In genomic region chr7:100627238-100627549, GRCh38 we compare ENCODE assay signal across 11 cellular contexts. TPM values are rescaled to one million over a fixed set of nuclear protein-coding genes. Genes with fewer than 3 reads are reported as not detected.
DNase-seq lines count a peak whose midpoint lies in the region; ATAC-seq and TF ChIP-seq lines count a peak whose summit lies in the region.
"Had no signal": no experiment of that assay in that cellular context is flagged by ENCODE, and none has a peak within 500 bp of the region (broad histone marks: within the 10 kb centered on the region; RNA-seq: fewer than 3 reads in every experiment).

No MANE protein-coding gene starts in this region.

- DNase-seq in left ventricle myocardium superior (no peak), heart right ventricle (no peak), RWPE1 (ENCODE audit: low spot score) (no peak), aorta (no peak), NCI-H774 (lab: John Stamatoyannopoulos, UW) (no peak), gastrocnemius medialis (no peak)

- POLR2A ChIA-PET in RWPE1 (lab: Yijun Ruan, JAX; ENCODE audit: low non-redundant PET) = interaction anchor here (0.6 kb wide), 1 partner anchor 48 kb away, joined by 3 read pairs; no protein-coding TSS in a partner anchor

- H3K4me1 ChIP-seq in heart right ventricle (peaks cover 3 to 12% (median 9%) of the 10 kb centered on the region in 9 donors), iPS-20b (ENCODE audit: insufficient read depth, low read length) (peaks cover 4% of the 10 kb centered on the region; the same call in 1 of the 2 replicates), aorta (ENCODE audit: control insufficient read depth in 1 of 2, insufficient read depth in 2 of 2, low read length in 2 of 2) (no peaks in the 10 kb centered on the region), gastrocnemius medialis (peaks cover 3% of the 10 kb centered on the region in 2 donors)
- H3K4me1 ChIP-seq: parathyroid adenoma had no signal

- TF ChIP-seq CTCF in heart right ventricle (IDR thresholded peaks at IDR 0.05) (no peak), RWPE1 (conservative IDR thresholded peaks at IDR 0.05; ENCODE audit: low read depth) (no peak), gastrocnemius medialis (IDR thresholded peaks at IDR 0.05 in 4 of 5, conservative IDR thresholded peaks at IDR 0.05 in 1 of 5) (no peak)

- ATAC-seq in left ventricle myocardium superior (peak; percentile 4), heart right ventricle (no peak), aorta (ENCODE audit: low FRiP score) (peak; percentile 17), gastrocnemius medialis (no peak), GM18909 (IDR thresholded peaks at IDR 0.05; ENCODE audit: poor library complexity, unreplicated experiment) (no peak)

- H3K9me3 ChIP-seq in heart right ventricle = no peaks in the 10 kb centered on the region
- no peaks in the 10 kb centered on the region for H3K9me3 ChIP-seq in iPS-20b (ENCODE audit: insufficient read depth, low read depth, low read length)
- H3K9me3 ChIP-seq in aorta (ENCODE audit: control insufficient read depth, low read length) = no peaks in the 10 kb centered on the region
- no peaks in the 10 kb centered on the region for H3K9me3 ChIP-seq in gastrocnemius medialis
- H3K9me3 ChIP-seq: upper lobe of left lung had no signal

- TF ChIP-seq POLR2A in gastrocnemius medialis (IDR thresholded peaks at IDR 0.05) = no peak

- H3K4me3 ChIP-seq in heart right ventricle = peak overlapping the region in 1 of 10 donors; percentile 46
- H3K4me3 ChIP-seq in iPS-20b (ENCODE audit: low read length) = peak overlapping the region; percentile 69; the same call in 1 of the 2 replicates
- no peak overlapping the region for H3K4me3 ChIP-seq in aorta (ENCODE audit: low read length in 2 of 2)
- H3K4me3 ChIP-seq in gastrocnemius medialis = peak overlapping the region in 1 of 4 donors; percentile 44

- in situ Hi-C loops in gastrocnemius medialis (cut with MboI; ENCODE audit: low sequenced_read_pairs in 4 of 4) = no loop called here

- H3K27me3 ChIP-seq in heart right ventricle = peaks cover 0 to 15% (median 4%) of the 10 kb centered on the region in 7 donors
- H3K27me3 ChIP-seq in iPS-20b (ENCODE audit: insufficient read depth, low read length) = peaks cover 20% of the 10 kb centered on the region
- H3K27me3 ChIP-seq in aorta (ENCODE audit: control insufficient read depth in 1 of 2, insufficient read depth in 2 of 2, low read length in 1 of 2) = no peaks in the 10 kb centered on the region
- H3K27me3 ChIP-seq in gastrocnemius medialis = peaks cover 10 to 21% (median 16%) of the 10 kb centered on the region in 3 donors
- H3K27me3 ChIP-seq: upper lobe of left lung had no signal

- intact Hi-C loops in left ventricle myocardium superior (cut with micrococcal nuclease) (no loop called here), heart right ventricle (cut with DNase I) (loop anchor here in 1 of 10 donors (5.0 kb wide), 1 partner anchor 45 kb away; the partner anchor contains the start of gene GNB2), aorta (cut with DNase I) (no loop called here), gastrocnemius medialis (cut with DNase I; ENCODE audit: low total_unique reads) (no loop called here)

- H3K27ac ChIP-seq in heart right ventricle (peak overlapping the region in 1 of 10 donors; percentile 79), RWPE1 (peak overlapping the region; percentile 67), iPS-20b (ENCODE audit: low read length) (no peak overlapping the region), aorta (ENCODE audit: low read depth in 1 of 2, low read length in 2 of 2) (no peak overlapping the region), gastrocnemius medialis (no peak overlapping the region)
- H3K27ac ChIP-seq: parathyroid adenoma had no signal

- H3K9ac ChIP-seq in iPS-20b (ENCODE audit: low read depth, low read length) = peak overlapping the region; percentile 45; the same call in 1 of the 2 replicates
- H3K9ac ChIP-seq: parathyroid adenoma had no signal

- CTCF ChIA-PET in RWPE1 (lab: Yijun Ruan, JAX) = interaction anchor here (0.7 to 1.1 kb wide), 2 partner anchors 71 to 78 kb away, joined by 4 to 6 read pairs; no protein-coding TSS in a partner anchor

- H3K36me3 ChIP-seq in heart right ventricle (no peaks in the 10 kb centered on the region), iPS-20b (ENCODE audit: insufficient read depth, low read depth, low read length) (no peaks in the 10 kb centered on the region), aorta (ENCODE audit: control insufficient read depth in 1 of 2, insufficient read depth in 2 of 2, low read length in 1 of 2) (no peaks in the 10 kb centered on the region), gastrocnemius medialis (no peaks in the 10 kb centered on the region)
- H3K36me3 ChIP-seq: upper lobe of left lung had no signal

- 85% methylated on average over 21 of the region's 21 CpGs for WGBS in heart right ventricle, 2 donors
- 80 to 84% methylated on average over 21 of the region's 21 CpGs for WGBS in aorta, 2 donors

RNA-seq across cellular contexts. Expression of gene TFR2, which starts 14.2 kb away (rescaled TPM):
- total RNA-seq in left ventricle myocardium superior = not detected
- under 1 TPM in 3 of 10 donors, not detected in 7; 0.20 to 0.57 (median 0.49) TPM for total RNA-seq in heart right ventricle
- polyA plus RNA-seq in heart right ventricle = under 1 TPM; 0.29 to 0.58 TPM
- 1 to 10 TPM in 1 of 2 donors, under 1 TPM in 1; 0.45 to 2.1 TPM for total RNA-seq in aorta
- polyA plus RNA-seq in aorta = not detected
- 1 to 10 TPM in 2 of 4 donors, not detected in 2; 1.0 to 1.3 TPM for total RNA-seq in gastrocnemius medialis

RNA-seq across cellular contexts. Expression of gene MOSPD3, which starts 14.9 kb away (rescaled TPM):
- 9.1 TPM for total RNA-seq in left ventricle myocardium superior
- 10 to 100 TPM in 5 of 10 donors, 1 to 10 TPM in 5; 8.0 to 12.5 (median 9.9) TPM for total RNA-seq in heart right ventricle
- 10 to 100 TPM; 11.2 to 12.6 TPM for polyA plus RNA-seq in heart right ventricle
- total RNA-seq in aorta = 10 to 100 TPM; 15.1 to 19.1 TPM
- 10 to 100 TPM; 14.0 to 33.0 TPM for polyA plus RNA-seq in aorta
- total RNA-seq in gastrocnemius medialis = 1 to 10 TPM; 3.5 to 9.1 (median 4.6) TPM

RNA-seq across cellular contexts. Expression of gene PCOLCE, which starts 25.0 kb away (rescaled TPM):
- total RNA-seq in left ventricle myocardium superior = 40.4 TPM
- 10 to 100 TPM; 13.1 to 59.6 (median 25.8) TPM for total RNA-seq in heart right ventricle
- polyA plus RNA-seq in heart right ventricle = 10 to 100 TPM; 56.4 to 74.3 TPM
- 100 to 1,000 TPM in 1 of 2 donors, 10 to 100 TPM in 1; 75.1 to 277 TPM for total RNA-seq in aorta
- 100 to 1,000 TPM in 1 of 2 donors, 10 to 100 TPM in 1; 34.3 to 341 TPM for polyA plus RNA-seq in aorta
- 10 to 100 TPM in 1 of 4 donors, 1 to 10 TPM in 3; 1.6 to 17.3 (median 5.7) TPM for total RNA-seq in gastrocnemius medialis

RNA-seq across cellular contexts. Expression of gene ACTL6B, which starts 29.1 kb away (rescaled TPM):
- total RNA-seq in left ventricle myocardium superior = not detected
- total RNA-seq in heart right ventricle = not detected
- polyA plus RNA-seq in heart right ventricle = not detected
- not detected for total RNA-seq in aorta
- not detected for polyA plus RNA-seq in aorta
- total RNA-seq in gastrocnemius medialis = not detected
- total RNA-seq: activated CD8-positive, alpha-beta memory T cell treated with anti-CD3 and anti-CD28 coated beads for 36 hours; upper lobe of left lung had no signal

RNA-seq across cellular contexts. Expression of gene FBXO24, which starts 41.1 kb away (rescaled TPM):
- 0.77 TPM for total RNA-seq in left ventricle myocardium superior
- total RNA-seq in heart right ventricle = under 1 TPM in 8 of 10 donors, not detected in 2; 0.15 to 0.66 (median 0.40) TPM
- polyA plus RNA-seq in heart right ventricle = under 1 TPM; 0.20 to 0.73 TPM
- under 1 TPM in 1 of 2 donors, not detected in 1; 0.81 TPM for total RNA-seq in aorta
- polyA plus RNA-seq in aorta = 1 to 10 TPM in 1 of 2 donors, not detected in 1; 1.2 TPM
- total RNA-seq in gastrocnemius medialis = not detected

Comparison
In these comparisons a context has a peak if more than half of its experiments do, and no peak if none do; other contexts are left out.
1. ATAC-seq: peak in left ventricle myocardium superior (single experiment) and aorta (single experiment); none in heart right ventricle (0 of 8), gastrocnemius medialis (0 of 2) and GM18909 (single experiment).